8 cellular contexts compared by ENCODE assay signal in the genomic region with DNA sequence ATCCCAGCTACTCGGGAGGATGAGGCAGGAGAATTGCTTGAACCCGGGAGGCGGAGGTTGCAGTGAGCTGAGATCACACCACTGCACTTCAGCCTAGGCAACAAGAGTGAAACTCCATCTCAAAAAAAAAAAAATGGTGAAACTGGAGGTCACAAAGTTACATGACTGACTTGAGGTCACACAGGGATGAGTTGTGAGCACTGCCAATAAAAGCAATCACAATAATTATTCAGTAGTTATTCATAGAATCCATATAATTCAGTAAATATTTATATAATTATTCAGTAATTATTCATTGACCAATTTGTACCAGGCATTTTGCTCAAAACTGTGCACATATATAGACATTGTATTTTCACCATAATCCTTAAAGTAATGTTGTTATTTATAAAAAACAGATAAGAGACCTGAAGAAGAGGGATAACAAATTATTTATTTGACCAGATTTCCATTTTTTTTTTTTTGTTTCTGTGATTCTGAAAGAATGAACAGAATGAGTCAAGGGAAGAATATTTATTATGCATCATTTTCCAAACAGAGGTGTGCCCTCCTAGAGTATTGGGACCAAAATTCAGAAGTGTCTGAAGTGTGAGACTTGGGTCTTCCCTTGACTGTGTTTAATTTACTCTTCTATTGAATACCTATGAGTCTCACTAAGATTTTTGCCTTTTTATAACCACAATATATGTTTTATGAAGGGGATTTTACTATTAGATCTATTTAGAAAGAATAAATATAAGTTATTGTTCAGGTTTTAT.
"Had no signal": no experiment of that assay in that cellular context is flagged by ENCODE, and none has a peak within 500 bp of the region (broad histone marks: within the 10 kb centered on the region; RNA-seq: fewer than 3 reads in every experiment).

No MANE protein-coding gene starts in this region.

- FAIRE-seq: HepG2 had no signal

- H3K9ac ChIP-seq: GM23248 had no signal

- H3K36me3 ChIP-seq: HAP-1 had no signal

- H2AFZ ChIP-seq: GM23248 had no signal

- ATAC-seq: HCT116, HepG2 had no signal

- H3K27ac ChIP-seq: GM23248, HL-60 had no signal

- H3K4me3 ChIP-seq: GM23248, HAP-1 had no signal

- H3K9me3 ChIP-seq: HAP-1 had no signal

- H3K4me1 ChIP-seq: HAP-1 had no signal

- DNase-seq: GM23248, GOT3, H7, HFFc6 had no signal
